ENCODE assay signal across 9 cellular contexts in genomic region chr6:68876792-68877493, GRCh38.
DNase-seq lines count a peak whose midpoint lies in the region; ATAC-seq, FAIRE-seq and TF ChIP-seq lines count a peak whose summit lies in the region.
"Had no signal": no experiment of that assay in that cellular context is flagged by ENCODE, and none has a peak within 500 bp of the region (broad histone marks: within the 10 kb centered on the region; RNA-seq: fewer than 3 reads in every experiment).

No MANE protein-coding gene starts in this region.

- no peak overlapping the region for H3K4me3 Mint-ChIP-seq in osteocyte (ENCODE audit: unreplicated experiment)
- H3K4me3 Mint-ChIP-seq: dendritic cell treated with granulocyte-macrophage colony-stimulating factor and Interleukin-4, amounts not matched to agents 40 ng/mL and 50 ng/mL, for 4 days had no signal

- peaks cover 12% of the 10 kb centered on the region for H3K27me3 Mint-ChIP-seq in osteocyte (ENCODE audit: unreplicated experiment)
- H3K27me3 Mint-ChIP-seq: dendritic cell treated with granulocyte-macrophage colony-stimulating factor and Interleukin-4, amounts not matched to agents 40 ng/mL and 50 ng/mL, for 4 days had no signal

- H3K27ac ChIP-seq in body of pancreas: no peak overlapping the region

- peak; percentile 73 for ATAC-seq in GM19043 (IDR thresholded peaks at IDR 0.05; ENCODE audit: low read depth, unreplicated experiment)
- no peak for ATAC-seq in body of pancreas
- no peak for ATAC-seq in GM21825 (IDR thresholded peaks at IDR 0.05; ENCODE audit: unreplicated experiment)
- no peak for ATAC-seq in GM19463 (IDR thresholded peaks at IDR 0.05; ENCODE audit: unreplicated experiment)

- H3K27me3 ChIP-seq in body of pancreas: no peaks in the 10 kb centered on the region

- 5% methylated on average over 2 of the region's 2 CpGs for WGBS in body of pancreas, 2 donors

- no peaks in the 10 kb centered on the region for H3K36me3 Mint-ChIP-seq in osteocyte (ENCODE audit: unreplicated experiment)

- H3K4me1 Mint-ChIP-seq in osteocyte (ENCODE audit: unreplicated experiment): no peaks in the 10 kb centered on the region

- TF ChIP-seq CTCF in body of pancreas (IDR thresholded peaks at IDR 0.05) (peak in 5 of 7 experiments; percentile 16 to 37 (median 27)), osteocyte (IDR thresholded peaks at IDR 0.05) (peak; percentile 61)

- DNase-seq in AG20443 (ENCODE audit: low spot score) (peak; percentile 11), NCI-H1105 (lab: John Stamatoyannopoulos, UW) (peak; percentile 15), body of pancreas (no peak), osteocyte (ENCODE audit: extremely low spot score, unreplicated experiment) (no peak), urothelium cell line (ENCODE audit: low spot score) (no peak)

- intact Hi-C loops in body of pancreas (cut with DNase I): no loop called here

- FAIRE-seq in urothelium cell line (lab: Jason Lieb, UNC): no peak

- H3K9me3 ChIP-seq in body of pancreas: no peaks in the 10 kb centered on the region

- no peak overlapping the region for H3K4me3 ChIP-seq in body of pancreas

- no peaks in the 10 kb centered on the region for H3K4me1 ChIP-seq in body of pancreas

- H3K27ac Mint-ChIP-seq in osteocyte (ENCODE audit: unreplicated experiment): no peak overlapping the region
- H3K27ac Mint-ChIP-seq: dendritic cell treated with granulocyte-macrophage colony-stimulating factor and Interleukin-4, amounts not matched to agents 40 ng/mL and 50 ng/mL, for 4 days had no signal

- no peaks in the 10 kb centered on the region for H3K36me3 ChIP-seq in body of pancreas (replicated peaks in 1 of 2; ENCODE audit: insufficient read depth in 1 of 2, low read depth in 2 of 2)

- H3K9me3 Mint-ChIP-seq in osteocyte (ENCODE audit: unreplicated experiment): no peaks in the 10 kb centered on the region
- H3K9me3 Mint-ChIP-seq: dendritic cell treated with granulocyte-macrophage colony-stimulating factor and Interleukin-4, amounts not matched to agents 40 ng/mL and 50 ng/mL, for 4 days had no signal

- no peak for TF ChIP-seq POLR2A in body of pancreas (IDR thresholded peaks at IDR 0.05)

Comparison
In these comparisons a context has a peak if more than half of its experiments do, and no peak if none do; other contexts are left out.
1. DNase-seq: peak in AG20443 (single experiment) and NCI-H1105 (single experiment); none in body of pancreas (0 of 4), osteocyte (single experiment) and urothelium cell line (single experiment).